In the genomic region with DNA sequence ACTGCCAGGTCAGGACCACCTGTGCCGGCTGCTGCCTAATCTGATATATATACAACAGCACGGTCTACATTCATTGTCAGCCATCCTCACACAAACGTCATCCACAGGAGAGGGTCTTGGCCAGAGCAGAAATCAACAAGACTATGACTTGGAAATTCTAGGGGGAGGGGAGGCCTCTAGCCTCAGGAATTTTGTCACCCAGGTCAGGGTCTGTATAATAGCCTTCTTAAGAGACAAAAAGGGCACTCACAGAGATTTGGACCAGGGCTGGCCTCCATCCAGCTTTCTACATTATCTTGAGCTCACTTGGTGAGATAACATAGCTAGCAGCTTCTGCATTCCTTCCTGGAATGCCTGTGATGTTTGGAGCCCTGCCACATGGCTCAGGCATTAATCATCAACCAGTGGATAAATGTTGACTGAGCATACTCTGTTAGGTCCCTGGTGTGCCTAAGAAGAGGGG, we compare ENCODE assay signal across 10 cellular contexts. TPM values are rescaled to one million over a fixed set of nuclear protein-coding genes. Genes with fewer than 3 reads are reported as not detected.
DNase-seq lines count a peak whose midpoint lies in the region; ATAC-seq and TF ChIP-seq lines count a peak whose summit lies in the region.
"Had no signal": no experiment of that assay in that cellular context is flagged by ENCODE, and none has a peak within 500 bp of the region (broad histone marks: within the 10 kb centered on the region; RNA-seq: fewer than 3 reads in every experiment).

No MANE protein-coding gene starts in this region.

- no peaks in the 10 kb centered on the region for H3K9me3 Mint-ChIP-seq in activated T-helper 1 cell treated with anti-CD3 and anti-CD28 coated beads, Interleukin-12 subunit alpha, Interleukin-12 subunit beta, Interleukin-2, Interleukin-4 antibody, amounts not matched to agents 30 ng/mL and 10 ng/mL and 1 ng/mL, durations not matched to agents 14 hours and 24 hours and 36 hours

- no peak overlapping the region for H3K27ac Mint-ChIP-seq in activated T-helper 1 cell treated with anti-CD3 and anti-CD28 coated beads, Interleukin-12 subunit alpha, Interleukin-12 subunit beta, Interleukin-2, Interleukin-4 antibody, amounts not matched to agents 30 ng/mL and 10 ng/mL and 1 ng/mL, durations not matched to agents 14 hours and 24 hours and 36 hours
- H3K27ac Mint-ChIP-seq: brain had no signal

- H3K27me3 Mint-ChIP-seq in activated T-helper 1 cell treated with anti-CD3 and anti-CD28 coated beads, Interleukin-12 subunit alpha, Interleukin-12 subunit beta, Interleukin-2, Interleukin-4 antibody, amounts not matched to agents 30 ng/mL and 10 ng/mL and 1 ng/mL, durations not matched to agents 14 hours and 24 hours and 36 hours (ENCODE audit: insufficient read depth), result peaks cover 4% of the 10 kb centered on the region

- intact Hi-C loops in activated T-helper 1 cell treated with anti-CD3 and anti-CD28 coated beads, Interleukin-12 subunit alpha, Interleukin-12 subunit beta, Interleukin-2, Interleukin-4 antibody, amounts not matched to agents 30 ng/mL and 10 ng/mL and 1 ng/mL, durations not matched to agents 14 hours and 24 hours and 36 hours (cut with micrococcal nuclease), result no loop called here

- H3K27me3 ChIP-seq in neuronal stem cell (ENCODE audit: control insufficient read depth in 3 of 3, insufficient read depth in 3 of 3, low read depth in 1 of 3, low read length in 3 of 3), result no peaks in the 10 kb centered on the region

- no peak overlapping the region for H3K4me2 ChIP-seq in neuronal stem cell (ENCODE audit: insufficient read depth, low read length, poor library complexity, severe bottlenecking)

- in situ Hi-C loops in Caki2 (cut with HindIII; ENCODE audit: low pct_unique_long_range_greater_than_20kb, low sequenced_read_pairs), result no loop called here

- H3K36me3 Mint-ChIP-seq in activated T-helper 1 cell treated with anti-CD3 and anti-CD28 coated beads, Interleukin-12 subunit alpha, Interleukin-12 subunit beta, Interleukin-2, Interleukin-4 antibody, amounts not matched to agents 30 ng/mL and 10 ng/mL and 1 ng/mL, durations not matched to agents 14 hours and 24 hours and 36 hours (ENCODE audit: low read depth), result no peaks in the 10 kb centered on the region
- H3K36me3 Mint-ChIP-seq: brain had no signal

- H3K27ac ChIP-seq in RWPE1 (peak overlapping the region; percentile 20; the same call in 1 of the 2 replicates), neuronal stem cell (replicated peaks; ENCODE audit: low read length) (no peak overlapping the region)

- TF ChIP-seq CTCF in RWPE1 (conservative IDR thresholded peaks at IDR 0.05; ENCODE audit: low read depth), result no peak

- no peak overlapping the region for H4K8ac ChIP-seq in neuronal stem cell (ENCODE audit: low read depth, low read length)

- no peak overlapping the region for H4K91ac ChIP-seq in neuronal stem cell (ENCODE audit: low read depth, low read length, poor library complexity)

- H3K4me1 ChIP-seq in neuronal stem cell (ENCODE audit: control insufficient read depth in 2 of 2, insufficient read depth in 1 of 2, low read depth in 1 of 2, low read length in 2 of 2), result peaks cover 0 to 1% of the 10 kb centered on the region in 2 donors

- no peak overlapping the region for H3K4ac ChIP-seq in neuronal stem cell (ENCODE audit: low read length)

- H2AFZ ChIP-seq in neuronal stem cell (ENCODE audit: low read length), result no peak overlapping the region

- DNase-seq in Caki2 (ENCODE audit: low read depth), result peak; percentile 69
- peak; percentile 73 for DNase-seq in RWPE1 (ENCODE audit: low spot score)
- DNase-seq in fibroblast of peridontal ligament (ENCODE audit: extremely low read depth), result peak; percentile 91
- DNase-seq in non-pigmented ciliary epithelial cell (ENCODE audit: low read depth), result peak; percentile 93
- DNase-seq in neuronal stem cell (ENCODE audit: low spot score), result no peak
- no peak for DNase-seq in activated T-helper 1 cell treated with anti-CD3 and anti-CD28 coated beads, Interleukin-12 subunit alpha, Interleukin-12 subunit beta, Interleukin-2, Interleukin-4 antibody, amounts not matched to agents 30 ng/mL and 10 ng/mL and 1 ng/mL, durations not matched to agents 14 hours and 24 hours and 36 hours (ENCODE audit: low spot score)
- no peak for DNase-seq in DMS79 (lab: John Stamatoyannopoulos, UW)
- DNase-seq: nucleus accumbens had no signal

- H2BK120ac ChIP-seq in neuronal stem cell (ENCODE audit: low read depth, low read length), result no peak overlapping the region

- no peak overlapping the region for H3K14ac ChIP-seq in neuronal stem cell (ENCODE audit: low read length)

- WGBS in neuronal stem cell (ENCODE audit: extremely low coverage in 2 of 2, insufficient read length in 2 of 2, insufficient replicate concordance in 1 of 2), 2 donors, result no CpG with 5 or more reads among the region's 3 CpGs

- H3K23ac ChIP-seq in neuronal stem cell (ENCODE audit: low read depth, low read length, poor library complexity), result no peak overlapping the region

- H2BK12ac ChIP-seq in neuronal stem cell (ENCODE audit: low read length), result no peak overlapping the region

- H3K9ac ChIP-seq in neuronal stem cell (ENCODE audit: low read depth, low read length, poor library complexity), result no peak overlapping the region

- POLR2A ChIA-PET in RWPE1 (lab: Yijun Ruan, JAX; ENCODE audit: low non-redundant PET), result no interaction called here

- no peak overlapping the region for H2AK5ac ChIP-seq in neuronal stem cell (ENCODE audit: low read depth, low read length)

- H3K4me3 ChIP-seq in neuronal stem cell (ENCODE audit: low read length in 2 of 2), result no peak overlapping the region

- peaks cover 0 to 4% of the 10 kb centered on the region in 2 donors for H3K9me3 ChIP-seq in neuronal stem cell (replicated peaks in 1 of 2; ENCODE audit: control insufficient read depth in 2 of 2, insufficient read depth in 1 of 2, low read depth in 1 of 2, low read length in 2 of 2)

- no peak for ATAC-seq in HG03571 (IDR thresholded peaks at IDR 0.05; ENCODE audit: unreplicated experiment)

- no peaks in the 10 kb centered on the region for H3K4me1 Mint-ChIP-seq in activated T-helper 1 cell treated with anti-CD3 and anti-CD28 coated beads, Interleukin-12 subunit alpha, Interleukin-12 subunit beta, Interleukin-2, Interleukin-4 antibody, amounts not matched to agents 30 ng/mL and 10 ng/mL and 1 ng/mL, durations not matched to agents 14 hours and 24 hours and 36 hours (ENCODE audit: low read depth)

- H2BK15ac ChIP-seq in neuronal stem cell (ENCODE audit: low read length), result no peak overlapping the region

- no peak overlapping the region for H2BK5ac ChIP-seq in neuronal stem cell (ENCODE audit: low read length)

- no peak overlapping the region for H3K18ac ChIP-seq in neuronal stem cell (ENCODE audit: low read length)

- no peaks in the 10 kb centered on the region for H3K79me1 ChIP-seq in neuronal stem cell (ENCODE audit: low read depth, low read length)

- no peaks in the 10 kb centered on the region for H3K36me3 ChIP-seq in neuronal stem cell (replicated peaks in 1 of 2; ENCODE audit: control insufficient read depth in 2 of 2, insufficient read depth in 2 of 2, low read length in 2 of 2)

- no peak overlapping the region for H3K4me3 Mint-ChIP-seq in activated T-helper 1 cell treated with anti-CD3 and anti-CD28 coated beads, Interleukin-12 subunit alpha, Interleukin-12 subunit beta, Interleukin-2, Interleukin-4 antibody, amounts not matched to agents 30 ng/mL and 10 ng/mL and 1 ng/mL, durations not matched to agents 14 hours and 24 hours and 36 hours
- H3K4me3 Mint-ChIP-seq: brain had no signal

- CTCF ChIA-PET in RWPE1 (lab: Yijun Ruan, JAX), result no interaction called here

RNA-seq across cellular contexts. Expression of a gene that starts 50.4 kb away (rescaled TPM):
- 0.49 and 3.7 TPM in 2 replicates for total RNA-seq in Caki2 (2014; rRNA removed; shearing (Covaris generic); ENCODE audit: low replicate concordance)
- 20.8 TPM for polyA plus RNA-seq in neuronal stem cell (2013, experiment 1 of 2)
- polyA plus RNA-seq in neuronal stem cell (2013, experiment 2 of 2), result 20.2 TPM
- 7.2 and 8.5 TPM in 2 replicates for total RNA-seq in activated T-helper 1 cell treated with anti-CD3 and anti-CD28 coated beads, Interleukin-12 subunit alpha, Interleukin-12 subunit beta, Interleukin-2, Interleukin-4 antibody, amounts not matched to agents 30 ng/mL and 10 ng/mL and 1 ng/mL, durations not matched to agents 14 hours and 24 hours and 36 hours

Comparison
In these comparisons a context has a peak if more than half of its experiments do, and no peak if none do; other contexts are left out.
1. DNase-seq: peak in Caki2 (single experiment), RWPE1 (single experiment), fibroblast of peridontal ligament (single experiment) and non-pigmented ciliary epithelial cell (single experiment); none in neuronal stem cell (single experiment), activated T-helper 1 cell treated with anti-CD3 and anti-CD28 coated beads, Interleukin-12 subunit alpha, Interleukin-12 subunit beta, Interleukin-2, Interleukin-4 antibody, amounts not matched to agents 30 ng/mL and 10 ng/mL and 1 ng/mL, durations not matched to agents 14 hours and 24 hours and 36 hours (single experiment) and DMS79 (single experiment).